Comparison of ENCODE assay signal across 1 cellular context in genomic region chr3:100354850-100355249, GRCh38.
TF ChIP-seq lines count a peak whose summit lies in the region.

No MANE protein-coding gene starts in this region.

TF ChIP-seq in IMR-90, 13 proteins besides CTCF, POLR2A, EP300 and RAD21 (continued from another document):
- TF ChIP-seq ELK1 (IDR thresholded peaks at IDR 0.05; ENCODE audit: borderline replicate concordance, low read depth, low read length), result no peak
